In genomic region chr2:174577967-174578589, GRCh38 we compare ENCODE assay signal across 8 cellular contexts. TPM values are rescaled to one million over a fixed set of nuclear protein-coding genes. Genes with fewer than 3 reads are reported as not detected.
A peak's percentile ranks its signal among the peaks of the same experiment; 100 is the strongest.
DNase-seq lines count a peak whose midpoint lies in the region; ATAC-seq, FAIRE-seq and TF ChIP-seq lines count a peak whose summit lies in the region.

No MANE protein-coding gene starts in this region.

- H3K4me1 Mint-ChIP-seq in H9: peaks cover 3 to 4% of the 10 kb centered on the region in 2 experiments

- H4K5ac ChIP-seq in H9 (ENCODE audit: insufficient read length, low read depth, low read length): no peak overlapping the region

- no TSS peak for BruUV-seq in PC-3 (replicated peaks; lab: Mats Ljungman, UMichigan)

- H2BK12ac ChIP-seq in H9 (ENCODE audit: insufficient read length, low read depth, low read length): no peak overlapping the region

- H4K20me1 ChIP-seq in DOHH2 (ENCODE audit: control insufficient read depth, insufficient read depth, low read depth, low read length) (no peaks in the 10 kb centered on the region; the same call in 1 of the 2 replicates), H9 (ENCODE audit: control insufficient read depth, insufficient read depth, insufficient read length) (no peaks in the 10 kb centered on the region), PC-3 (ENCODE audit: low read length) (no peaks in the 10 kb centered on the region)

- TF ChIP-seq POLR2A in adrenal gland (IDR thresholded peaks at IDR 0.05): no peak
- no peak for TF ChIP-seq POLR2A in GM12892 (IDR thresholded peaks at IDR 0.05; ENCODE audit: low read depth, low read length)

- H2BK120ac ChIP-seq in H9 (ENCODE audit: low read depth, low read length, poor library complexity, severe bottlenecking): no peak overlapping the region

- H3K27me3 Mint-ChIP-seq in H9 (ENCODE audit: low read depth): no peaks in the 10 kb centered on the region; the same call in 1 of the 2 replicates

- H3K23me2 ChIP-seq in H9 (ENCODE audit: insufficient read length, low read depth, low read length, poor library complexity, severe bottlenecking): no peaks in the 10 kb centered on the region

- no peak overlapping the region for H2AK5ac ChIP-seq in H9 (ENCODE audit: insufficient read length, low read length)

- no peak overlapping the region for H2AFZ ChIP-seq in H9 (ENCODE audit: low read length)
- no peak overlapping the region for H2AFZ ChIP-seq in PC-3 (ENCODE audit: low read length)

- H3K23ac ChIP-seq in H9 (ENCODE audit: insufficient read length, low read depth, low read length): no peak overlapping the region

- intact Hi-C loops in PC-3 (cut with micrococcal nuclease) (loop anchor here (1.0 kb wide), 2 partner anchors 25 to 110 kb away; no protein-coding TSS in a partner anchor), adrenal gland (cut with DNase I) (no loop called here), left lung (cut with DNase I) (no loop called here)

- peaks cover 100% of the 10 kb centered on the region for H3K36me3 ChIP-seq in DOHH2 (ENCODE audit: control insufficient read depth, low read length)
- H3K36me3 ChIP-seq in PC-3 (ENCODE audit: low read depth, low read length): no peaks in the 10 kb centered on the region
- H3K36me3 ChIP-seq in adrenal gland (replicated peaks in 1 of 2): peaks cover 0 to 22% of the 10 kb centered on the region in 2 donors
- peaks cover 0 to 88% of the 10 kb centered on the region in 2 donors for H3K36me3 ChIP-seq in left lung

- H3K79me2 ChIP-seq in DOHH2 (ENCODE audit: control insufficient read depth, low read length) (peaks cover 57% of the 10 kb centered on the region), H9 (ENCODE audit: insufficient read depth, low read length) (no peaks in the 10 kb centered on the region), PC-3 (ENCODE audit: low read length) (no peaks in the 10 kb centered on the region)

- peaks cover 0 to 4% (median 0%) of the 10 kb centered on the region in 3 experiments; a peak in 1 of 7 replicates for H3K36me3 Mint-ChIP-seq in H9 (ENCODE audit: insufficient read depth in 1 of 3, low read depth in 3 of 3)

- H3K4me1 ChIP-seq in DOHH2 (ENCODE audit: control insufficient read depth, low read length): peaks cover 50% of the 10 kb centered on the region
- H3K4me1 ChIP-seq in H9 (ENCODE audit: insufficient read depth, low read length): no peaks in the 10 kb centered on the region
- H3K4me1 ChIP-seq in PC-3 (ENCODE audit: insufficient read depth, low read length): no peaks in the 10 kb centered on the region
- H3K4me1 ChIP-seq in adrenal gland (replicated peaks in 1 of 2): no peaks in the 10 kb centered on the region
- H3K4me1 ChIP-seq in left lung: peaks cover 0 to 42% of the 10 kb centered on the region in 2 donors

- H3K9me3 ChIP-seq in DOHH2 (ENCODE audit: control insufficient read depth, insufficient read depth, low read length) (no peaks in the 10 kb centered on the region), H9 (ENCODE audit: control insufficient read depth, low read depth, low read length) (no peaks in the 10 kb centered on the region), PC-3 (ENCODE audit: low read length) (no peaks in the 10 kb centered on the region), adrenal gland (replicated peaks in 1 of 3) (no peaks in the 10 kb centered on the region), left lung (no peaks in the 10 kb centered on the region)

- no peaks in the 10 kb centered on the region for H3K79me1 ChIP-seq in H9 (ENCODE audit: insufficient read depth, low read depth, low read length, poor library complexity, severe bottlenecking)

- H2BK20ac ChIP-seq in H9 (ENCODE audit: low read depth, low read length, poor library complexity, severe bottlenecking): no peak overlapping the region

- H3K9ac ChIP-seq in H9 (ENCODE audit: extremely low read depth, insufficient read length, low read length): no peak overlapping the region
- no peak overlapping the region for H3K9ac ChIP-seq in PC-3 (ENCODE audit: low read length)

- H3K4me3 Mint-ChIP-seq in H9: no peak overlapping the region

- H3K4ac ChIP-seq in H9 (ENCODE audit: low read depth, low read length): no peak overlapping the region

- CTCF ChIA-PET in PC-3 (lab: Charles Lee): interaction anchor here (0.6 to 1.1 kb wide), 2 partner anchors 92 to 110 kb away, joined by 3 to 5 read pairs; no protein-coding TSS in a partner anchor

- no peak overlapping the region for H3K27ac ChIP-seq in DOHH2 (ENCODE audit: low read depth, low read length)
- H3K27ac ChIP-seq in H9 (ENCODE audit: insufficient read length, low read depth, low read length): no peak overlapping the region
- no peak overlapping the region for H3K27ac ChIP-seq in PC-3 (ENCODE audit: low read length)
- no peak overlapping the region for H3K27ac ChIP-seq in adrenal gland
- H3K27ac ChIP-seq in left lung: no peak overlapping the region

- no peaks in the 10 kb centered on the region for H3K9me2 ChIP-seq in DOHH2 (replicated peaks; ENCODE audit: control insufficient read depth, low read length)
- no peaks in the 10 kb centered on the region for H3K9me2 ChIP-seq in PC-3 (replicated peaks; ENCODE audit: low read length)

- no peaks in the 10 kb centered on the region for H3K9me3 Mint-ChIP-seq in H9

- ATAC-seq in PC-3 (peak; percentile 73), left lung (peak; percentile 40)

- 0 out of 2 replicates have a peak, but pooled peaks cover 2% of the 10 kb centered on the region for H3F3A ChIP-seq in DOHH2 (ENCODE audit: control insufficient read depth, insufficient read depth)
- no peaks in the 10 kb centered on the region for H3F3A ChIP-seq in PC-3 (ENCODE audit: low read length, unreplicated experiment)

- TF ChIP-seq CTCF in DOHH2 (IDR thresholded peaks at IDR 0.05; ENCODE audit: low read depth, low read length, poor library complexity, severe bottlenecking): peak; percentile 74
- peak; percentile 69 for TF ChIP-seq CTCF in H9 (conservative IDR thresholded peaks at IDR 0.05)
- peak; percentile 79 for TF ChIP-seq CTCF in PC-3 (conservative IDR thresholded peaks at IDR 0.05; ENCODE audit: low read depth, low read length)
- peak in 5 of 6 experiments; percentile 27 to 53 (median 41) for TF ChIP-seq CTCF in adrenal gland (IDR thresholded peaks at IDR 0.05)
- peak in 1 of 2 donors; percentile 16 for TF ChIP-seq CTCF in left lung (IDR thresholded peaks at IDR 0.05)

- H3K56ac ChIP-seq in H9 (ENCODE audit: insufficient read length, low read depth, low read length): no peak overlapping the region

- no peak overlapping the region for H4K8ac ChIP-seq in H9 (replicated peaks; ENCODE audit: insufficient read length, low read depth, low read length)

- H3K4me3 ChIP-seq in DOHH2 (ENCODE audit: low read length) (no peak overlapping the region), PC-3 (ENCODE audit: low read length) (no peak overlapping the region), adrenal gland (no peak overlapping the region), left lung (no peak overlapping the region)

- no peak overlapping the region for H2BK15ac ChIP-seq in H9 (ENCODE audit: low read depth, low read length)

- no peak for DNase-seq in H9
- peak; percentile 64 for DNase-seq in PC-3
- DNase-seq in adrenal gland: peak in 1 of 7 donors; percentile 37
- DNase-seq in left lung: no peak
- no peak for DNase-seq in GM12892 (ENCODE audit: insufficient read length)
- DNase-seq in GM19240 (ENCODE audit: insufficient read length, low spot score): no peak
- DNase-seq in 8988T: no peak

- no peak overlapping the region for H4K91ac ChIP-seq in H9 (ENCODE audit: insufficient read length, low read depth, low read length)

- no peak overlapping the region for H3K18ac ChIP-seq in H9 (ENCODE audit: insufficient read length, low read depth, low read length)

- POLR2A ChIA-PET in PC-3 (lab: Charles Lee; ENCODE audit: unreplicated experiment): interaction anchor here (0.6 kb wide), 1 partner anchor 109 kb away, joined by 3 read pairs; no protein-coding TSS in a partner anchor

- no peak overlapping the region for H3K14ac ChIP-seq in H9 (ENCODE audit: insufficient read depth, low read length)

- H3K27me3 ChIP-seq in DOHH2 (ENCODE audit: control insufficient read depth, low read length): no peaks in the 10 kb centered on the region
- H3K27me3 ChIP-seq in H9 (ENCODE audit: insufficient read depth, low read length): no peaks in the 10 kb centered on the region
- H3K27me3 ChIP-seq in PC-3 (ENCODE audit: low read length): no peaks in the 10 kb centered on the region
- no peaks in the 10 kb centered on the region for H3K27me3 ChIP-seq in adrenal gland
- H3K27me3 ChIP-seq in left lung: no peaks in the 10 kb centered on the region

- no peak overlapping the region for H3K4me2 ChIP-seq in DOHH2 (ENCODE audit: low read length)
- H3K4me2 ChIP-seq in H9 (ENCODE audit: insufficient read depth, insufficient read length, low read length): no peak overlapping the region
- no peak overlapping the region for H3K4me2 ChIP-seq in PC-3 (ENCODE audit: low read length)

- H3T11ph ChIP-seq in H9 (ENCODE audit: low read length): no peak overlapping the region

- H2BK5ac ChIP-seq in H9 (ENCODE audit: insufficient read length, low read length): no peak overlapping the region

- no peak for FAIRE-seq in GM12892 (lab: Jason Lieb, UNC)

- no peak overlapping the region for H3K27ac Mint-ChIP-seq in H9

RNA-seq across cellular contexts. Expression of gene WIPF1, which starts 19.5 kb away (rescaled TPM):
- total RNA-seq in H9 (2021) (5.1 and 6.2 TPM in 2 replicates), PC-3 (2014; rRNA removed) (0.29 and 1.5 TPM in 2 replicates), adrenal gland (10 to 100 TPM; 12.1 to 42.4 (median 29.5) TPM), left lung (100 to 1,000 TPM in 1 of 2 donors, 10 to 100 TPM in 1; 47.5 to 117 TPM)
- 10 to 100 TPM; 13.5 to 29.0 (median 23.5) TPM for polyA plus RNA-seq in adrenal gland
- 108 TPM for polyA plus RNA-seq in GM12892 (2012; ENCODE audit: missing spikeins)
